Comparison of ENCODE assay signal across 19 cellular contexts in genomic region chr2:12697617-12698016, GRCh38. TPM values are rescaled to one million over a fixed set of nuclear protein-coding genes. Genes with fewer than 3 reads are reported as not detected.
DNase-seq lines count a peak whose midpoint lies in the region; ATAC-seq, FAIRE-seq and TF ChIP-seq lines count a peak whose summit lies in the region.
"Had no signal": no experiment of that assay in that cellular context is flagged by ENCODE, and none has a peak within 500 bp of the region (broad histone marks: within the 10 kb centered on the region; RNA-seq: fewer than 3 reads in every experiment).

No MANE protein-coding gene starts in this region.

- no peak overlapping the region for H3K4me3 ChIP-seq in body of pancreas
- H3K4me3 ChIP-seq: GM23338, MG63 had no signal

- H3K4me1 ChIP-seq in body of pancreas: peaks cover 14% of the 10 kb centered on the region

- no peak for DNase-seq in H54 (ENCODE audit: insufficient read length, low spot score)
- no peak for DNase-seq in body of pancreas
- peak; percentile 94 for DNase-seq in renal cortical epithelial cell (ENCODE audit: low read depth)
- DNase-seq in NCI-H146 (lab: John Stamatoyannopoulos, UW): no peak
- no peak for DNase-seq in HuH-7 (ENCODE audit: low spot score)
- DNase-seq in activated T-helper 1 cell treated with anti-CD3 and anti-CD28 coated beads, Interleukin-12 subunit alpha, Interleukin-12 subunit beta, Interleukin-2, Interleukin-4 antibody, amounts not matched to agents 30 ng/mL and 10 ng/mL and 1 ng/mL, durations not matched to agents 14 hours and 24 hours and 36 hours (ENCODE audit: low spot score): no peak
- DNase-seq: CD8-positive, alpha-beta memory T cell; HCEC 1CT; Kasumi-1; MG63; NCI-H1417; NCI-H187; NCI-H748 treated with DMSO at 0.1 percent for 48 hours had no signal

- TF ChIP-seq POLR2A in H54 (IDR thresholded peaks at IDR 0.05; ENCODE audit: low read depth, low read length): no peak
- no peak for TF ChIP-seq POLR2A in body of pancreas (IDR thresholded peaks at IDR 0.05)

- peak overlapping the region in 3 of 4 donors; percentile 21 to 37 (median 22) for H3K27ac ChIP-seq in body of pancreas
- H3K27ac ChIP-seq: C4-2B had no signal

- no peaks in the 10 kb centered on the region for H3K27me3 ChIP-seq in body of pancreas
- H3K27me3 ChIP-seq: MG63 had no signal

- peaks cover 9% of the 10 kb centered on the region for H3K9me3 Mint-ChIP-seq in activated T-helper 1 cell treated with anti-CD3 and anti-CD28 coated beads, Interleukin-12 subunit alpha, Interleukin-12 subunit beta, Interleukin-2, Interleukin-4 antibody, amounts not matched to agents 30 ng/mL and 10 ng/mL and 1 ng/mL, durations not matched to agents 14 hours and 24 hours and 36 hours

- ATAC-seq in body of pancreas: peak; percentile 86
- ATAC-seq in esophagus mucosa: peak; percentile 73
- ATAC-seq: GM23338, Panc1, SK-N-SH treated with all-trans-retinoic acid at 6 μM for 48 hours had no signal

- FAIRE-seq in H54 (lab: Jason Lieb, UNC): peak; percentile 20
- FAIRE-seq: GM12892 had no signal

- H3K36me3 ChIP-seq in body of pancreas (replicated peaks in 1 of 2; ENCODE audit: insufficient read depth in 1 of 2, low read depth in 2 of 2): no peaks in the 10 kb centered on the region
- H3K36me3 ChIP-seq: MG63 had no signal

- H3K4me1 Mint-ChIP-seq in activated T-helper 1 cell treated with anti-CD3 and anti-CD28 coated beads, Interleukin-12 subunit alpha, Interleukin-12 subunit beta, Interleukin-2, Interleukin-4 antibody, amounts not matched to agents 30 ng/mL and 10 ng/mL and 1 ng/mL, durations not matched to agents 14 hours and 24 hours and 36 hours (ENCODE audit: low read depth): peaks cover 11% of the 10 kb centered on the region

- no peak overlapping the region for H3K27ac Mint-ChIP-seq in activated T-helper 1 cell treated with anti-CD3 and anti-CD28 coated beads, Interleukin-12 subunit alpha, Interleukin-12 subunit beta, Interleukin-2, Interleukin-4 antibody, amounts not matched to agents 30 ng/mL and 10 ng/mL and 1 ng/mL, durations not matched to agents 14 hours and 24 hours and 36 hours
- H3K27ac Mint-ChIP-seq: CD8-positive, alpha-beta memory T cell; GM23338 had no signal

- no peak for TF ChIP-seq CTCF in body of pancreas (IDR thresholded peaks at IDR 0.05)

- H3K9me3 ChIP-seq in body of pancreas: no peaks in the 10 kb centered on the region

- no peak overlapping the region for H3K4me3 Mint-ChIP-seq in activated T-helper 1 cell treated with anti-CD3 and anti-CD28 coated beads, Interleukin-12 subunit alpha, Interleukin-12 subunit beta, Interleukin-2, Interleukin-4 antibody, amounts not matched to agents 30 ng/mL and 10 ng/mL and 1 ng/mL, durations not matched to agents 14 hours and 24 hours and 36 hours
- H3K4me3 Mint-ChIP-seq: CD8-positive, alpha-beta memory T cell; GM23338 had no signal

- intact Hi-C loops in body of pancreas (cut with DNase I): no loop called here
- intact Hi-C loops in activated T-helper 1 cell treated with anti-CD3 and anti-CD28 coated beads, Interleukin-12 subunit alpha, Interleukin-12 subunit beta, Interleukin-2, Interleukin-4 antibody, amounts not matched to agents 30 ng/mL and 10 ng/mL and 1 ng/mL, durations not matched to agents 14 hours and 24 hours and 36 hours (cut with micrococcal nuclease): no loop called here

- H3K36me3 Mint-ChIP-seq in activated T-helper 1 cell treated with anti-CD3 and anti-CD28 coated beads, Interleukin-12 subunit alpha, Interleukin-12 subunit beta, Interleukin-2, Interleukin-4 antibody, amounts not matched to agents 30 ng/mL and 10 ng/mL and 1 ng/mL, durations not matched to agents 14 hours and 24 hours and 36 hours (ENCODE audit: low read depth): peaks cover 2% of the 10 kb centered on the region

- 45 to 55% methylated on average over 2 of the region's 2 CpGs for WGBS in body of pancreas, 2 donors

- H3K27me3 Mint-ChIP-seq in activated T-helper 1 cell treated with anti-CD3 and anti-CD28 coated beads, Interleukin-12 subunit alpha, Interleukin-12 subunit beta, Interleukin-2, Interleukin-4 antibody, amounts not matched to agents 30 ng/mL and 10 ng/mL and 1 ng/mL, durations not matched to agents 14 hours and 24 hours and 36 hours (ENCODE audit: insufficient read depth): peaks cover 14% of the 10 kb centered on the region
- H3K27me3 Mint-ChIP-seq: CD8-positive, alpha-beta memory T cell had no signal

RNA-seq across cellular contexts. Expression of gene TRIB2, which starts 19.1 kb away (rescaled TPM):
- total RNA-seq in body of pancreas (10 to 100 TPM; 49.3 to 99.2 TPM), esophagus mucosa (12.7 TPM), renal cortical epithelial cell (6.8 and 9.9 TPM in 2 replicates)
- 6.3 TPM in 2 replicates for total RNA-seq in activated T-helper 1 cell treated with anti-CD3 and anti-CD28 coated beads, Interleukin-12 subunit alpha, Interleukin-12 subunit beta, Interleukin-2, Interleukin-4 antibody, amounts not matched to agents 30 ng/mL and 10 ng/mL and 1 ng/mL, durations not matched to agents 14 hours and 24 hours and 36 hours
